Comparison of ENCODE assay signal across 25 cellular contexts in the genomic region with DNA sequence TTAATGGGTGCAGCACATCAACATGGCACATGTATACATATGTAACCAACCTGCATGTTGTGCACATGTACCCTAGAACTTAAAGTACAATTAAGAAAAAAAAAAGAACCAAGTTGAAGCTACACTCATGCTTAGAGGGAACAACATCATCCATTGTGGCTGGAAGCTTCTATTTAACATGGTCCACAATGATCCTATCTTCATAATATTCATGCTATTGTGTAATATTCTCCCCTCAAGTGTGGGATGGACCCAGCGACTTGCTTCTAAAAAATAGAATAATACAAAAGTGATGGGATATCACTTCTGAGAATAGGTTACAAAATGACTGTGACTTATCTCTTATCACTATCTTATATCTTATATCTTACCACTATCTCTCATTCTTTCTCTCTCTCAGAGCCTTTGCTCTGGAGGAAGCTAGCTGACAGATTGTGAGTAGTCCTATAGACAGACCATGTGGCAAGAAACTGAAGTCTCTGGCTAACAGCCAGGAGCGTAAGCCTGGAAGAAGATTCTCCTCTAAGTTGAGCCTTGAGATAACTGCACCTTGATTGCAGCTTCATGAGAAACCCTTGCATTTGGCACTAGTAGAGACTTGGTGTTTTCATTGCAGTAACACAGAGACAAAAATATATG.
"Had no signal": no experiment of that assay in that cellular context is flagged by ENCODE, and none has a peak within 500 bp of the region (broad histone marks: within the 10 kb centered on the region; RNA-seq: fewer than 3 reads in every experiment).

No MANE protein-coding gene starts in this region.

- H3K27me3 ChIP-seq: body of pancreas, dorsolateral prefrontal cortex, gastrocnemius medialis, right lobe of liver, upper lobe of left lung, vagina had no signal

- DNase-seq: activated CD4-positive, alpha-beta memory T cell treated with anti-CD3 and anti-CD28 coated beads, Interleukin-2, amount 10 ng/mL, durations not matched to agents 7 days and 5 days; activated CD4-positive, alpha-beta T cell treated with anti-CD3 and anti-CD28 coated beads, Interleukin-2, amount 10 ng/mL, durations not matched to agents 7 days and 5 days; activated CD4-positive, CD25-positive, alpha-beta regulatory T cell treated with anti-CD3 and anti-CD28 coated beads, Interleukin-2, amount 50 U/mL, for 72 hours; activated CD8-positive, alpha-beta memory T cell treated with anti-CD3 and anti-CD28 coated beads, Interleukin-2, amount 50 U/mL, for 48 hours; activated naive CD4-positive, alpha-beta T cell; activated T-cell treated with anti-CD3 and anti-CD28 coated beads, Interleukin-2, amount 50 U/mL, for 4 hours; body of pancreas; cerebellar nuclear complex; dorsolateral prefrontal cortex; effector memory CD4-positive, alpha-beta T cell; gastrocnemius medialis; glutamatergic neuron; islet precursor cell; left ventricle myocardium inferior; mucosa of descending colon; right lobe of liver; stimulated activated CD4-positive, alpha-beta T cell treated with anti-CD3 and anti-CD28 coated beads, Interleukin-2, amount 100 ng/mL, for 48 hours; substantia nigra; T-helper 17 cell; T1000; upper lobe of left lung had no signal

- ATAC-seq: activated naive CD4-positive, alpha-beta T cell treated with anti-CD3 and anti-CD28 coated beads, Interleukin-2, amount 50 U/mL, for 72 hours; activated T-cell treated with anti-CD3 and anti-CD28 coated beads, Interleukin-2, amount 50 U/mL, for 4 hours; body of pancreas; gastrocnemius medialis; mucosa of descending colon; right lobe of liver; T-helper 17 cell had no signal

- H3K36me3 ChIP-seq: gastrocnemius medialis, left ventricle myocardium inferior, right lobe of liver, upper lobe of left lung, vagina had no signal

- H3K9me3 ChIP-seq: body of pancreas, gastrocnemius medialis, left ventricle myocardium inferior, mucosa of descending colon, right lobe of liver, upper lobe of left lung, vagina had no signal

- H3K4me1 ChIP-seq: body of pancreas, gastrocnemius medialis, left ventricle myocardium inferior, right lobe of liver, upper lobe of left lung, vagina had no signal

- H3K4me3 ChIP-seq: body of pancreas, coronary artery, dorsolateral prefrontal cortex, gastrocnemius medialis, left ventricle myocardium inferior, lung, mucosa of descending colon, right lobe of liver, upper lobe of left lung, vagina had no signal

- H3K27ac ChIP-seq: body of pancreas, coronary artery, dorsolateral prefrontal cortex, gastrocnemius medialis, left ventricle myocardium inferior, right lobe of liver, upper lobe of left lung, vagina had no signal
